1 cellular context compared by ENCODE assay signal in the genomic region with DNA sequence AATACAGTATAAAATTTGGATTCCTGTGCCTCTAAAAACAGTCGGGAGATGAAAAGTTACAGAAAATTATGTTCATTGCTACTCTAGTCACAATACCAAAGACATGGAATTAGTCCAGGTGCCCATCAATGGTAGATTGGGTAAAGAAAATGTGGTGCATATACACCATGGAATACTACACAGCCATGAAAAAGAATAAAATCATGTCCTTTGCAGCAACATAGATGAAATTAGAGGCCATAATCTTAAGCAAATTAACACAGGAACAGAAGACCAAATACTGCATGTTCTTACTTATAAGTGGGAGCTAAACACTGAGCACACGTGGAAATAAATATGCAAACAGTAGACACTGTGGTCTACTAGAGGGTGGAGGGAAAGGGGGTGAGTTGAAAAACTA.
TF ChIP-seq lines count a peak whose summit lies in the region.

No MANE protein-coding gene starts in this region.

TF ChIP-seq in WTC11, 78 proteins besides CTCF, POLR2A, EP300 and RAD21 (continued from another document):
- TF ChIP-seq NFE2L1 (CRISPR knock-in tag; IDR thresholded peaks at IDR 0.05) (no peak), JUN (CRISPR knock-in tag; IDR thresholded peaks at IDR 0.05) (no peak), NR1H2 (CRISPR knock-in tag; IDR thresholded peaks at IDR 0.05) (no peak), CBFB (CRISPR knock-in tag; IDR thresholded peaks at IDR 0.05; ENCODE audit: low read depth) (no peak), ATF1 (CRISPR knock-in tag; IDR thresholded peaks at IDR 0.05) (no peak), TCF7 (CRISPR knock-in tag; IDR thresholded peaks at IDR 0.05; ENCODE audit: low read depth) (no peak), RELA (CRISPR knock-in tag; IDR thresholded peaks at IDR 0.05; ENCODE audit: borderline replicate concordance) (no peak), ZNF219 (CRISPR knock-in tag; IDR thresholded peaks at IDR 0.05; ENCODE audit: borderline replicate concordance) (no peak)
- TF ChIP-seq, protein P1, sequence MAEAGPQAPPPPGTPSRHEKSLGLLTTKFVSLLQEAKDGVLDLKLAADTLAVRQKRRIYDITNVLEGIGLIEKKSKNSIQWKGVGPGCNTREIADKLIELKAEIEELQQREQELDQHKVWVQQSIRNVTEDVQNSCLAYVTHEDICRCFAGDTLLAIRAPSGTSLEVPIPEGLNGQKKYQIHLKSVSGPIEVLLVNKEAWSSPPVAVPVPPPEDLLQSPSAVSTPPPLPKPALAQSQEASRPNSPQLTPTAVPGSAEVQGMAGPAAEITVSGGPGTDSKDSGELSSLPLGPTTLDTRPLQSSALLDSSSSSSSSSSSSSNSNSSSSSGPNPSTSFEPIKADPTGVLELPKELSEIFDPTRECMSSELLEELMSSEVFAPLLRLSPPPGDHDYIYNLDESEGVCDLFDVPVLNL (CRISPR knock-in tag; IDR thresholded peaks at IDR 0.05; ENCODE audit: borderline replicate concordance, low read depth): no peak
